1 cellular context compared by ENCODE assay signal in the genomic region with DNA sequence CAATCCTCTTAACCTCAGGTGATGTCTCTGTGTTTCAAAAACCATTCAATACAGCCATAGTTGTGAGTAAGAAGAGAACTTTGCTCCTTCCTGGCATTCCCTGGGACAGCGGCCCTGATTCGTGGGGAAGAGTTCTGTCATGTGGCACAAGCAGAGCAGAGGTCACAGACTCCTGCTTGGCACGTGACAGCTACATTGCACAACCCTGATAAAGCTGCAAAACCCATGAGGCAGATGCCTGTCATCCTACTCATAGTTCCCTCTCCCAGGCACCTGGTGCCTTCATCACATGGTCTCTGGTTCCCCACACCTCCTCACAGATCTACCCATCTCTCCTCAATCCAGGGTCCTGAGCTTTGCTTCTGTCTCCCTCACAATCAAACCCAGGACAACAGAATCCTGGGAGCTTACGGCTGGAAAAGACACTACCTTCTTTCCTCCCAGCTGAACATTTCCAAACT.
TF ChIP-seq lines count a peak whose summit lies in the region.

No MANE protein-coding gene starts in this region.

TF ChIP-seq in HepG2, 621 proteins besides CTCF, POLR2A, EP300 and RAD21 (continued from another document and continues in another):
- TF ChIP-seq, protein P1, sequence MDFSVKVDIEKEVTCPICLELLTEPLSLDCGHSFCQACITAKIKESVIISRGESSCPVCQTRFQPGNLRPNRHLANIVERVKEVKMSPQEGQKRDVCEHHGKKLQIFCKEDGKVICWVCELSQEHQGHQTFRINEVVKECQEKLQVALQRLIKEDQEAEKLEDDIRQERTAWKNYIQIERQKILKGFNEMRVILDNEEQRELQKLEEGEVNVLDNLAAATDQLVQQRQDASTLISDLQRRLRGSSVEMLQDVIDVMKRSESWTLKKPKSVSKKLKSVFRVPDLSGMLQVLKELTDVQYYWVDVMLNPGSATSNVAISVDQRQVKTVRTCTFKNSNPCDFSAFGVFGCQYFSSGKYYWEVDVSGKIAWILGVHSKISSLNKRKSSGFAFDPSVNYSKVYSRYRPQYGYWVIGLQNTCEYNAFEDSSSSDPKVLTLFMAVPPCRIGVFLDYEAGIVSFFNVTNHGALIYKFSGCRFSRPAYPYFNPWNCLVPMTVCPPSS (IDR thresholded peaks at IDR 0.05), result no peak
- no peak for TF ChIP-seq CHD2 (IDR thresholded peaks at IDR 0.05; ENCODE audit: low read depth, low read length)
- TF ChIP-seq ZNF607 (CRISPR knock-in tag; IDR thresholded peaks at IDR 0.05; ENCODE audit: borderline replicate concordance), result peak; percentile 95
- TF ChIP-seq, protein P2, sequence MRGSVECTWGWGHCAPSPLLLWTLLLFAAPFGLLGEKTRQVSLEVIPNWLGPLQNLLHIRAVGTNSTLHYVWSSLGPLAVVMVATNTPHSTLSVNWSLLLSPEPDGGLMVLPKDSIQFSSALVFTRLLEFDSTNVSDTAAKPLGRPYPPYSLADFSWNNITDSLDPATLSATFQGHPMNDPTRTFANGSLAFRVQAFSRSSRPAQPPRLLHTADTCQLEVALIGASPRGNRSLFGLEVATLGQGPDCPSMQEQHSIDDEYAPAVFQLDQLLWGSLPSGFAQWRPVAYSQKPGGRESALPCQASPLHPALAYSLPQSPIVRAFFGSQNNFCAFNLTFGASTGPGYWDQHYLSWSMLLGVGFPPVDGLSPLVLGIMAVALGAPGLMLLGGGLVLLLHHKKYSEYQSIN (CRISPR knock-in tag; IDR thresholded peaks at IDR 0.05; ENCODE audit: borderline replicate concordance), result no peak
- TF ChIP-seq NBN (conservative IDR thresholded peaks at IDR 0.05), result no peak
- peak; percentile 91 for TF ChIP-seq ZNF124 (CRISPR knock-in tag; IDR thresholded peaks at IDR 0.05)
- peak; percentile 97 for TF ChIP-seq CBX5 (CRISPR knock-in tag; IDR thresholded peaks at IDR 0.05; ENCODE audit: borderline replicate concordance)
- TF ChIP-seq HNRNPL (IDR thresholded peaks at IDR 0.05; ENCODE audit: low read depth, low read length), result no peak
- TF ChIP-seq ZNF761 (CRISPR knock-in tag; conservative IDR thresholded peaks at IDR 0.05), result peak; percentile 93
- TF ChIP-seq RFXAP (CRISPR knock-in tag; IDR thresholded peaks at IDR 0.05; ENCODE audit: borderline replicate concordance), result peak; percentile 94
- TF ChIP-seq ZFP36 (IDR thresholded peaks at IDR 0.05; ENCODE audit: borderline replicate concordance, low read depth, low read length, partially characterized antibody), result no peak
- peak; percentile 68; the same call in 1 of the 2 replicates for TF ChIP-seq ZBTB7A (CRISPR knock-in tag; IDR thresholded peaks at IDR 0.05)
- no peak for TF ChIP-seq PLRG1 (conservative IDR thresholded peaks at IDR 0.05)
- TF ChIP-seq, protein P3, sequence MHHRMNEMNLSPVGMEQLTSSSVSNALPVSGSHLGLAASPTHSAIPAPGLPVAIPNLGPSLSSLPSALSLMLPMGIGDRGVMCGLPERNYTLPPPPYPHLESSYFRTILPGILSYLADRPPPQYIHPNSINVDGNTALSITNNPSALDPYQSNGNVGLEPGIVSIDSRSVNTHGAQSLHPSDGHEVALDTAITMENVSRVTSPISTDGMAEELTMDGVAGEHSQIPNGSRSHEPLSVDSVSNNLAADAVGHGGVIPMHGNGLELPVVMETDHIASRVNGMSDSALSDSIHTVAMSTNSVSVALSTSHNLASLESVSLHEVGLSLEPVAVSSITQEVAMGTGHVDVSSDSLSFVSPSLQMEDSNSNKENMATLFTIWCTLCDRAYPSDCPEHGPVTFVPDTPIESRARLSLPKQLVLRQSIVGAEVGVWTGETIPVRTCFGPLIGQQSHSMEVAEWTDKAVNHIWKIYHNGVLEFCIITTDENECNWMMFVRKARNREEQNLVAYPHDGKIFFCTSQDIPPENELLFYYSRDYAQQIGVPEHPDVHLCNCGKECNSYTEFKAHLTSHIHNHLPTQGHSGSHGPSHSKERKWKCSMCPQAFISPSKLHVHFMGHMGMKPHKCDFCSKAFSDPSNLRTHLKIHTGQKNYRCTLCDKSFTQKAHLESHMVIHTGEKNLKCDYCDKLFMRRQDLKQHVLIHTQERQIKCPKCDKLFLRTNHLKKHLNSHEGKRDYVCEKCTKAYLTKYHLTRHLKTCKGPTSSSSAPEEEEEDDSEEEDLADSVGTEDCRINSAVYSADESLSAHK (CRISPR knock-in tag; IDR thresholded peaks at IDR 0.05; ENCODE audit: borderline replicate concordance), result 0 out of 2 replicates have a peak, but pooled peaks have one; percentile 60
- no peak for TF ChIP-seq ZNF839 (CRISPR knock-in tag; IDR thresholded peaks at IDR 0.05; ENCODE audit: borderline replicate concordance)
- TF ChIP-seq, protein P4, sequence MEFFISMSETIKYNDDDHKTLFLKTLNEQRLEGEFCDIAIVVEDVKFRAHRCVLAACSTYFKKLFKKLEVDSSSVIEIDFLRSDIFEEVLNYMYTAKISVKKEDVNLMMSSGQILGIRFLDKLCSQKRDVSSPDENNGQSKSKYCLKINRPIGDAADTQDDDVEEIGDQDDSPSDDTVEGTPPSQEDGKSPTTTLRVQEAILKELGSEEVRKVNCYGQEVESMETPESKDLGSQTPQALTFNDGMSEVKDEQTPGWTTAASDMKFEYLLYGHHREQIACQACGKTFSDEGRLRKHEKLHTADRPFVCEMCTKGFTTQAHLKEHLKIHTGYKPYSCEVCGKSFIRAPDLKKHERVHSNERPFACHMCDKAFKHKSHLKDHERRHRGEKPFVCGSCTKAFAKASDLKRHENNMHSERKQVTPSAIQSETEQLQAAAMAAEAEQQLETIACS (CRISPR knock-in tag; IDR thresholded peaks at IDR 0.05), result no peak
- TF ChIP-seq, protein P5, sequence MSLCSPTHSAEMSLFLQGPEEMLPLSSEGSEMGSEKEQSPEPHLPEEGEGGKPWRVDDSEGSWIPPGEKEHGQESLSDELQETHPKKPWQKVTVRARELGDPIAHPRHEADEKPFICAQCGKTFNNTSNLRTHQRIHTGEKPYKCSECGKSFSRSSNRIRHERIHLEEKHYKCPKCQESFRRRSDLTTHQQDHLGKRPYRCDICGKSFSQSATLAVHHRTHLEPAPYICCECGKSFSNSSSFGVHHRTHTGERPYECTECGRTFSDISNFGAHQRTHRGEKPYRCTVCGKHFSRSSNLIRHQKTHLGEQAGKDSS (CRISPR knock-in tag; IDR thresholded peaks at IDR 0.05; ENCODE audit: borderline replicate concordance, low read depth), result peak; percentile 93
- peak; percentile 79; the same call in 1 of the 2 replicates for TF ChIP-seq ZNF614 (CRISPR knock-in tag; IDR thresholded peaks at IDR 0.05; ENCODE audit: borderline replicate concordance)
- TF ChIP-seq, protein P6, sequence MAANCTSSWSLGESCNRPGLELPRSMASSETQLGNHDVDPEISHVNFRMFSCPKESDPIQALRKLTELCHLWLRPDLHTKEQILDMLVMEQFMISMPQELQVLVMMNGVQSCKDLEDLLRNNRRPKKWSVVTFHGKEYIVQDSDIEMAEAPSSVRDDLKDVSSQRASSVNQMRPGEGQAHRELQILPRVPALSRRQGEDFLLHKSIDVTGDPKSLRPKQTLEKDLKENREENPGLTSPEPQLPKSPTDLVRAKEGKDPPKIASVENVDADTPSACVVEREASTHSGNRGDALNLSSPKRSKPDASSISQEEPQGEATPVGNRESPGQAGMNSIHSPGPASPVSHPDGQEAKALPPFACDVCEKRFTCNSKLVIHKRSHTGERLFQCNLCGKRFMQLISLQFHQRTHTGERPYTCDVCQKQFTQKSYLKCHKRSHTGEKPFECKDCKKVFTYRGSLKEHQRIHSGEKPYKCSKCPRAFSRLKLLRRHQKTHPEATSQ (CRISPR knock-in tag; IDR thresholded peaks at IDR 0.05; ENCODE audit: borderline replicate concordance), result peak; percentile 65; the same call in 1 of the 2 replicates
- TF ChIP-seq SP1 (IDR thresholded peaks at IDR 0.05), result no peak
- TF ChIP-seq SP1 (CRISPR knock-in tag; IDR thresholded peaks at IDR 0.05), result no peak; the same call in 1 of the 2 replicates
- no peak for TF ChIP-seq MTA3 (CRISPR knock-in tag; IDR thresholded peaks at IDR 0.05)
- TF ChIP-seq ZNF337 (CRISPR knock-in tag; IDR thresholded peaks at IDR 0.05; ENCODE audit: borderline replicate concordance, low read depth), result no peak
- TF ChIP-seq, protein P7, sequence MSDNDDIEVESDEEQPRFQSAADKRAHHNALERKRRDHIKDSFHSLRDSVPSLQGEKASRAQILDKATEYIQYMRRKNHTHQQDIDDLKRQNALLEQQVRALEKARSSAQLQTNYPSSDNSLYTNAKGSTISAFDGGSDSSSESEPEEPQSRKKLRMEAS (IDR thresholded peaks at IDR 0.05), result peak; percentile 99
- peak; percentile 66; the same call in 1 of the 2 replicates for TF ChIP-seq IRX3 (CRISPR knock-in tag; IDR thresholded peaks at IDR 0.05; ENCODE audit: borderline replicate concordance, low read depth)
- TF ChIP-seq, protein P8, sequence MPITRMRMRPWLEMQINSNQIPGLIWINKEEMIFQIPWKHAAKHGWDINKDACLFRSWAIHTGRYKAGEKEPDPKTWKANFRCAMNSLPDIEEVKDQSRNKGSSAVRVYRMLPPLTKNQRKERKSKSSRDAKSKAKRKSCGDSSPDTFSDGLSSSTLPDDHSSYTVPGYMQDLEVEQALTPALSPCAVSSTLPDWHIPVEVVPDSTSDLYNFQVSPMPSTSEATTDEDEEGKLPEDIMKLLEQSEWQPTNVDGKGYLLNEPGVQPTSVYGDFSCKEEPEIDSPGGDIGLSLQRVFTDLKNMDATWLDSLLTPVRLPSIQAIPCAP (CRISPR knock-in tag; IDR thresholded peaks at IDR 0.05; ENCODE audit: low read depth), result no peak
- peak; percentile 83 for TF ChIP-seq DPF2 (CRISPR knock-in tag; IDR thresholded peaks at IDR 0.05; ENCODE audit: borderline replicate concordance, low read depth)
- peak; percentile 94; the same call in 1 of the 2 replicates for TF ChIP-seq ZNF264 (CRISPR knock-in tag; IDR thresholded peaks at IDR 0.05)
- TF ChIP-seq ATAD3A (CRISPR knock-in tag; IDR thresholded peaks at IDR 0.05), result no peak
- TF ChIP-seq ZNF326 (CRISPR knock-in tag; IDR thresholded peaks at IDR 0.05; ENCODE audit: borderline replicate concordance), result no peak
- TF ChIP-seq, protein P9, sequence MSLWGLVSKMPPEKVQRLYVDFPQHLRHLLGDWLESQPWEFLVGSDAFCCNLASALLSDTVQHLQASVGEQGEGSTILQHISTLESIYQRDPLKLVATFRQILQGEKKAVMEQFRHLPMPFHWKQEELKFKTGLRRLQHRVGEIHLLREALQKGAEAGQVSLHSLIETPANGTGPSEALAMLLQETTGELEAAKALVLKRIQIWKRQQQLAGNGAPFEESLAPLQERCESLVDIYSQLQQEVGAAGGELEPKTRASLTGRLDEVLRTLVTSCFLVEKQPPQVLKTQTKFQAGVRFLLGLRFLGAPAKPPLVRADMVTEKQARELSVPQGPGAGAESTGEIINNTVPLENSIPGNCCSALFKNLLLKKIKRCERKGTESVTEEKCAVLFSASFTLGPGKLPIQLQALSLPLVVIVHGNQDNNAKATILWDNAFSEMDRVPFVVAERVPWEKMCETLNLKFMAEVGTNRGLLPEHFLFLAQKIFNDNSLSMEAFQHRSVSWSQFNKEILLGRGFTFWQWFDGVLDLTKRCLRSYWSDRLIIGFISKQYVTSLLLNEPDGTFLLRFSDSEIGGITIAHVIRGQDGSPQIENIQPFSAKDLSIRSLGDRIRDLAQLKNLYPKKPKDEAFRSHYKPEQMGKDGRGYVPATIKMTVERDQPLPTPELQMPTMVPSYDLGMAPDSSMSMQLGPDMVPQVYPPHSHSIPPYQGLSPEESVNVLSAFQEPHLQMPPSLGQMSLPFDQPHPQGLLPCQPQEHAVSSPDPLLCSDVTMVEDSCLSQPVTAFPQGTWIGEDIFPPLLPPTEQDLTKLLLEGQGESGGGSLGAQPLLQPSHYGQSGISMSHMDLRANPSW (CRISPR knock-in tag; IDR thresholded peaks at IDR 0.05; ENCODE audit: borderline replicate concordance), result peak; percentile 95
- peak; percentile 97 for TF ChIP-seq CCDC6 (CRISPR knock-in tag; IDR thresholded peaks at IDR 0.05)
- TF ChIP-seq ZSCAN29 (CRISPR knock-in tag; conservative IDR thresholded peaks at IDR 0.05), result no peak
- peak; percentile 91; the same call in 1 of the 2 replicates for TF ChIP-seq SMAD9 (CRISPR knock-in tag; IDR thresholded peaks at IDR 0.05)
- TF ChIP-seq, protein P10, sequence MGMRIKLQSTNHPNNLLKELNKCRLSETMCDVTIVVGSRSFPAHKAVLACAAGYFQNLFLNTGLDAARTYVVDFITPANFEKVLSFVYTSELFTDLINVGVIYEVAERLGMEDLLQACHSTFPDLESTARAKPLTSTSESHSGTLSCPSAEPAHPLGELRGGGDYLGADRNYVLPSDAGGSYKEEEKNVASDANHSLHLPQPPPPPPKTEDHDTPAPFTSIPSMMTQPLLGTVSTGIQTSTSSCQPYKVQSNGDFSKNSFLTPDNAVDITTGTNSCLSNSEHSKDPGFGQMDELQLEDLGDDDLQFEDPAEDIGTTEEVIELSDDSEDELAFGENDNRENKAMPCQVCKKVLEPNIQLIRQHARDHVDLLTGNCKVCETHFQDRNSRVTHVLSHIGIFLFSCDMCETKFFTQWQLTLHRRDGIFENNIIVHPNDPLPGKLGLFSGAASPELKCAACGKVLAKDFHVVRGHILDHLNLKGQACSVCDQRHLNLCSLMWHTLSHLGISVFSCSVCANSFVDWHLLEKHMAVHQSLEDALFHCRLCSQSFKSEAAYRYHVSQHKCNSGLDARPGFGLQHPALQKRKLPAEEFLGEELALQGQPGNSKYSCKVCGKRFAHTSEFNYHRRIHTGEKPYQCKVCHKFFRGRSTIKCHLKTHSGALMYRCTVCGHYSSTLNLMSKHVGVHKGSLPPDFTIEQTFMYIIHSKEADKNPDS (CRISPR knock-in tag; IDR thresholded peaks at IDR 0.05), result no peak
- TF ChIP-seq ZNF530 (CRISPR knock-in tag; IDR thresholded peaks at IDR 0.05; ENCODE audit: low read depth), result no peak
- no peak; the same call in 1 of the 2 replicates for TF ChIP-seq NR1H2 (CRISPR knock-in tag; IDR thresholded peaks at IDR 0.05; ENCODE audit: borderline replicate concordance, low read depth)
- TF ChIP-seq IKZF4 (CRISPR knock-in tag; IDR thresholded peaks at IDR 0.05; ENCODE audit: borderline replicate concordance, low read depth, not compliant biosample characterization), result peak; percentile 83
- peak; percentile 94 for TF ChIP-seq NFKB2 (CRISPR knock-in tag; IDR thresholded peaks at IDR 0.05; ENCODE audit: borderline replicate concordance)
- 0 out of 2 replicates have a peak, but pooled peaks have one; percentile 40 for TF ChIP-seq TOPORS (CRISPR knock-in tag; IDR thresholded peaks at IDR 0.05)
- peak; percentile 66 for TF ChIP-seq ZFY (CRISPR knock-in tag; IDR thresholded peaks at IDR 0.05)
- peak; percentile 64; the same call in 1 of the 2 replicates for TF ChIP-seq ELF4 (CRISPR knock-in tag; IDR thresholded peaks at IDR 0.05; ENCODE audit: borderline replicate concordance)
- TF ChIP-seq ATF7 (IDR thresholded peaks at IDR 0.05), result peak; percentile 24; the same call in 1 of the 2 replicates
- TF ChIP-seq ATF7 (CRISPR knock-in tag; IDR thresholded peaks at IDR 0.05), result 0 out of 2 replicates have a peak, but pooled peaks have one; percentile 72
- TF ChIP-seq ZFP36L1 (CRISPR knock-in tag; IDR thresholded peaks at IDR 0.05), result peak; percentile 98; the same call in 1 of the 2 replicates
- TF ChIP-seq, protein P11, sequence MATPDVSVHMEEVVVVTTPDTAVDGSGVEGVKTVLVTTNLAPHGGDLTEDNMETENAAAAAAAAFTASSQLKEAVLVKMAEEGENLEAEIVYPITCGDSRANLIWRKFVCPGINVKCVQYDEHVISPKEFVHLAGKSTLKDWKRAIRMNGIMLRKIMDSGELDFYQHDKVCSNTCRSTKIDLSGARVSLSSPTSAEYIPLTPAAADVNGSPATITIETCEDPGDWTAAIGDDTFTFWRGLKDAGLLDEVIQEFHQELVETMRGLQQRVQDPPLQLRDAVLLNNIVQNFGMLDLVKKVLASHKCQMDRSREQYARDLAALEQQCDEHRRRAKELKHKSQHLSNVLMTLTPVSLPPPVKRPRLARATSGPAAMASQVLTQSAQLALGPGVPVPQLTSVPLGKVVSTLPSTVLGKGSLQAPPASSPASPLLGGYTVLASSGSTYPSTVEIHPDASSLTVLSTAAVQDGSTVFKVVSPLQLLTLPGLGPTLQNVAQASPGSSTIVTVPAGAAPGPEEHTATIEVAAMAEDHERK (CRISPR knock-in tag; IDR thresholded peaks at IDR 0.05; ENCODE audit: low read depth), result no peak
- TF ChIP-seq FOXA3 (CRISPR knock-in tag; IDR thresholded peaks at IDR 0.05), result peak; percentile 95
- peak; percentile 99 for TF ChIP-seq MEIS2 (CRISPR knock-in tag; IDR thresholded peaks at IDR 0.05)
